In genomic region chr3:127541320-127541719, GRCh38 we compare ENCODE assay signal across 17 cellular contexts. TPM values are rescaled to one million over a fixed set of nuclear protein-coding genes. Genes with fewer than 3 reads are reported as not detected.
A peak's percentile ranks its signal among the peaks of the same experiment; 100 is the strongest.
DNase-seq lines count a peak whose midpoint lies in the region; ATAC-seq and TF ChIP-seq lines count a peak whose summit lies in the region.
"Had no signal": no experiment of that assay in that cellular context is flagged by ENCODE, and none has a peak within 500 bp of the region (broad histone marks: within the 10 kb centered on the region; RNA-seq: fewer than 3 reads in every experiment).

No MANE protein-coding gene starts in this region.

- H3K79me2 ChIP-seq in osteoblast (ENCODE audit: insufficient read depth, low read length): no peaks in the 10 kb centered on the region

- peaks cover 12% of the 10 kb centered on the region for H3K27me3 ChIP-seq in osteoblast (ENCODE audit: insufficient read depth, low read length)
- H3K27me3 ChIP-seq: BLaER1 had no signal

- H3K4me3 ChIP-seq in osteoblast (ENCODE audit: insufficient read depth, low read length): no peak overlapping the region
- H3K4me3 ChIP-seq: BLaER1, GM12878, GM23248 had no signal

- H3K9me3 ChIP-seq in osteoblast (ENCODE audit: low read depth, low read length): no peaks in the 10 kb centered on the region
- H3K9me3 ChIP-seq: BLaER1 had no signal

- no peaks in the 10 kb centered on the region for H4K20me1 ChIP-seq in osteoblast (ENCODE audit: insufficient read depth, low read length)
- H4K20me1 ChIP-seq: BLaER1 had no signal

- H3K36me3 ChIP-seq in osteoblast (ENCODE audit: insufficient read depth, low read length): no peaks in the 10 kb centered on the region
- H3K36me3 ChIP-seq: BLaER1 had no signal

- H3K4me2 ChIP-seq in osteoblast (ENCODE audit: insufficient read depth, low read length): no peak overlapping the region
- H3K4me2 ChIP-seq: BLaER1 had no signal

- DNase-seq in DMS53 (lab: John Stamatoyannopoulos, UW): peak; percentile 8
- no peak for DNase-seq in DMS53 treated with DMSO at 0.1 percent for 48 hours (lab: John Stamatoyannopoulos, UW; ENCODE audit: unreplicated experiment)
- DNase-seq in NCI-H1417 (lab: John Stamatoyannopoulos, UW): peak in 2 of 3 experiments; percentile 67 to 82
- DNase-seq in osteoblast (ENCODE audit: insufficient read length, low spot score, missing footprints): peak; percentile 71
- no peak for DNase-seq in left cardiac atrium
- DNase-seq in SKM-1 (lab: John Stamatoyannopoulos, UW; ENCODE audit: unreplicated experiment): no peak
- DNase-seq in mucosa of gallbladder (ENCODE audit: low spot score): no peak
- DNase-seq: 8988T; AML-193; CD8-positive, alpha-beta memory T cell; DMS79; GM23248; H7 had no signal

- intact Hi-C loops in left cardiac atrium (cut with DNase I): loop anchor here (5.0 to 10.0 kb wide), 3 partner anchors 787 to 1017 kb away; partner anchors contain the start of gene CHST13 (in 2 of the 2)

- no peaks in the 10 kb centered on the region for H3K4me1 ChIP-seq in osteoblast (ENCODE audit: insufficient read depth, low read length)

- ATAC-seq in left cardiac atrium: no peak
- ATAC-seq: GM12878 had no signal

- H2AFZ ChIP-seq in osteoblast (ENCODE audit: low read length): no peak overlapping the region
- H2AFZ ChIP-seq: GM23248 had no signal

- TF ChIP-seq CTCF in VCaP (conservative IDR thresholded peaks at IDR 0.05) (no peak; the same call in 1 of the 2 replicates), osteoblast (IDR thresholded peaks at IDR 0.05; ENCODE audit: extremely low read depth, low read depth, low read length) (no peak)

- H3K27ac ChIP-seq in VCaP: peak overlapping the region; percentile 73; the same call in 1 of the 2 replicates
- H3K27ac ChIP-seq in osteoblast (ENCODE audit: low read depth, low read length): no peak overlapping the region
- H3K27ac ChIP-seq: BLaER1, GM23248, HL-60 had no signal

RNA-seq across cellular contexts. Expression of gene TPRA1, which starts 49.2 kb away (rescaled TPM):
- 29.5 and 30.4 TPM in 2 replicates for total RNA-seq in osteoblast
- 10 to 100 TPM; 19.4 to 20.4 TPM for total RNA-seq in left cardiac atrium
- 47.7 TPM for total RNA-seq in mucosa of gallbladder

RNA-seq across cellular contexts. Expression of gene MCM2, which starts 56.9 kb away (rescaled TPM):
- 14.5 and 15.3 TPM in 2 replicates for total RNA-seq in osteoblast
- 1 to 10 TPM; 4.7 to 9.2 TPM for total RNA-seq in left cardiac atrium
- total RNA-seq in mucosa of gallbladder: 7.8 TPM

Comparison
In these comparisons a context has a peak if more than half of its experiments do, and no peak if none do; other contexts are left out.
1. DNase-seq: peak in DMS53 (single experiment), NCI-H1417 (2 of 3) and osteoblast (single experiment); none in DMS53 treated with DMSO at 0.1 percent for 48 hours (single experiment), left cardiac atrium (single experiment), SKM-1 (single experiment) and mucosa of gallbladder (single experiment).